In genomic region chr6:2157441-2158127, GRCh38 we compare ENCODE assay signal across 9 cellular contexts.
DNase-seq lines count a peak whose midpoint lies in the region; ATAC-seq and FAIRE-seq lines count a peak whose summit lies in the region.
"Had no signal": no experiment of that assay in that cellular context is flagged by ENCODE, and none has a peak within 500 bp of the region (broad histone marks: within the 10 kb centered on the region; RNA-seq: fewer than 3 reads in every experiment).

No MANE protein-coding gene starts in this region.

- ATAC-seq in GM18498 (IDR thresholded peaks at IDR 0.05; ENCODE audit: unreplicated experiment) (peak; percentile 73), GM21526 (IDR thresholded peaks at IDR 0.05; ENCODE audit: low FRiP score, unreplicated experiment) (no peak), GM21786 (IDR thresholded peaks at IDR 0.05; ENCODE audit: unreplicated experiment) (no peak)
- ATAC-seq: Right ventricle myocardium inferior had no signal

- peak; percentile 79 for DNase-seq in LHCN-M2 (ENCODE audit: low read depth)
- DNase-seq in epidermal melanocyte (ENCODE audit: insufficient read length, low spot score) = peak; percentile 56
- DNase-seq in HPDE6-E6E7 (ENCODE audit: extremely low spot score) = no peak
- no peak for DNase-seq in HuH-7 (ENCODE audit: low spot score)

- peak; percentile 93 for FAIRE-seq in A204.1 (lab: Jason Lieb, UNC)

Comparison
In these comparisons a context has a peak if more than half of its experiments do, and no peak if none do; other contexts are left out.
1. DNase-seq: peak in LHCN-M2 (single experiment) and epidermal melanocyte (single experiment); none in HPDE6-E6E7 (single experiment) and HuH-7 (single experiment).